24 cellular contexts compared by ENCODE assay signal in the genomic region with DNA sequence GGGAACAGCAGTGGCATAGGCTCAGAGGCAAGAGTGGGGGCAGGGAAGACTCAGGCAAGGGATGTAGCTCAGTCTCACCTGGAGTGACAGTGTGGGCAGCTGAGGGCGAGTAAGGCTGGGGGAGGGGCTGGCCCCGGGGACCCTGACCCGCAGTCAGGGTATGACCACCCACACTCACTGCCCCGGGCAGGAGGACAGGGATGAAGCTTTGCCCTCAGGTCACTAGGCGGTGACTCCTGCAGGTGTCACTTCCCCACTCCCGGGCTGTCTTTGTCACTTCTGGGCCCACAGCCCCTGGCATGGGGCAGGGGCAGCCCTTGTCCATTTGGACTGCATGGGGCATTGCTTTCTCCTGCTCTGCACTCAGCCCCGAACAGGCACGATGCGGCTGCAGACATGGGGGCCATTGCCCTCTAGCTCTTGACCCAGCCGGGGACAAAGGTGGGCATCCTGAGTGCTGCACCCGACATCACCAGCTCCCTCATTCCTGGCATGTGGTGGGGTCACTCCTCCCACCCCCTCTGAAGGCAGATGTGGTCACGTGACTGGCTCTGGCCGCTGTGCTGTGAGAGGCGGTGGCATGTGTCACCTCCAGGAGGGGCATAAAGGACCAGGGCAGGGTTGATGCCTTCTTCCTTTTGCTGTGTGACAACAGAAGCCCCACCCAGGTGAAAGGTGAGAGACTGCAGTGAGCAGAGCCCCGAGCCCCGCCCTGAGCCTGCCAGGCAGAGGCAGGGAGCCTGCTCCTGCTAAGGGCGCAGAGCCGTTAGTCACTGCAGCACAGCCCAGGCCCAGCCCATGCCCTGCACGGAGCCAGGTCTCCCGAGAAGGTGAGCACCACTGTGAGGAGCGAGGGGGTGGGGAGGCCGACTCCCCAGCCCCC.
A peak's percentile ranks its signal among the peaks of the same experiment; 100 is the strongest.
DNase-seq lines count a peak whose midpoint lies in the region; ATAC-seq, FAIRE-seq and TF ChIP-seq lines count a peak whose summit lies in the region.
"Had no signal": no experiment of that assay in that cellular context is flagged by ENCODE, and none has a peak within 500 bp of the region (broad histone marks: within the 10 kb centered on the region; RNA-seq: fewer than 3 reads in every experiment).

No MANE protein-coding gene starts in this region.

- peak; percentile 78 for ATAC-seq in foreskin keratinocyte
- ATAC-seq in GM18909 (IDR thresholded peaks at IDR 0.05; ENCODE audit: poor library complexity, unreplicated experiment) = no peak
- ATAC-seq in HG03097 (IDR thresholded peaks at IDR 0.05; ENCODE audit: low FRiP score, unreplicated experiment) = no peak

- H3F3A ChIP-seq in PC-9 (ENCODE audit: insufficient read depth, low read depth) = no peaks in the 10 kb centered on the region

- CTCF ChIA-PET in PC-9 (lab: Charles Lee) = no interaction called here

- H3K4me3 ChIP-seq in PC-9 = no peak overlapping the region
- no peak overlapping the region for H3K4me3 ChIP-seq in small intestine (ENCODE audit: low read depth in 1 of 2, low read length in 2 of 2)
- H3K4me3 ChIP-seq: neural progenitor cell, prostate gland, SK-N-MC, skin epidermis, thyroid gland had no signal

- peak overlapping the region; percentile 59 for H3K4me2 ChIP-seq in PC-9
- H3K4me2 ChIP-seq: neural progenitor cell had no signal

- H3K27ac ChIP-seq in PC-9 = no peak overlapping the region
- H3K27ac ChIP-seq in foreskin keratinocyte = no peak overlapping the region
- H3K27ac ChIP-seq in small intestine (ENCODE audit: low read depth in 1 of 2, low read length in 1 of 2) = peak overlapping the region in 1 of 2 donors; percentile 16
- H3K27ac ChIP-seq: neural progenitor cell, prostate gland, SK-N-MC, skin epidermis, thyroid gland had no signal

- TF ChIP-seq CTCF in PC-9 (conservative IDR thresholded peaks at IDR 0.05) = no peak
- TF ChIP-seq CTCF in foreskin keratinocyte (conservative IDR thresholded peaks at IDR 0.05) = no peak

- WGBS in small intestine, 3 donors = 28 to 56% (median 33%) methylated on average over 19 to 22 of the region's 22 CpGs

- H3K36me3 ChIP-seq in PC-9 (ENCODE audit: low read depth) (no peaks in the 10 kb centered on the region), small intestine (ENCODE audit: control insufficient read depth in 2 of 2, insufficient read depth in 2 of 2, low read length in 2 of 2) (no peaks in the 10 kb centered on the region)
- H3K36me3 ChIP-seq: neural progenitor cell, prostate gland, thyroid gland had no signal

- H3K9me2 ChIP-seq in PC-9 (ENCODE audit: insufficient read depth) = no peaks in the 10 kb centered on the region

- H3K4me1 ChIP-seq in PC-9 (replicated peaks; ENCODE audit: insufficient read depth) = peaks cover 30% of the 10 kb centered on the region
- peaks cover 8% of the 10 kb centered on the region for H3K4me1 ChIP-seq in foreskin keratinocyte
- no peaks in the 10 kb centered on the region for H3K4me1 ChIP-seq in small intestine (ENCODE audit: control insufficient read depth in 2 of 2, insufficient read depth in 1 of 2, low read depth in 1 of 2, low read length in 1 of 2)
- H3K4me1 ChIP-seq: prostate gland, thyroid gland had no signal

- no peaks in the 10 kb centered on the region for H3K27me3 ChIP-seq in PC-9 (ENCODE audit: insufficient read depth, low read depth)
- H3K27me3 ChIP-seq in foreskin keratinocyte = no peaks in the 10 kb centered on the region
- no peaks in the 10 kb centered on the region for H3K27me3 ChIP-seq in small intestine (ENCODE audit: control insufficient read depth in 2 of 2, insufficient read depth in 2 of 2, low read length in 2 of 2)
- H3K27me3 ChIP-seq: neural progenitor cell, thyroid gland had no signal

- FAIRE-seq in small intestine (lab: Jason Lieb, UNC) = no peak
- FAIRE-seq: astrocyte had no signal

- intact Hi-C loops in PC-9 (cut with micrococcal nuclease; ENCODE audit: unreplicated experiment) = no loop called here

- peak; percentile 64 for DNase-seq in HPDE6-E6E7 (ENCODE audit: extremely low spot score)
- DNase-seq in PC-9 = peak; percentile 61 to 76
- DNase-seq in foreskin keratinocyte = no peak
- DNase-seq in small intestine = peak; percentile 91
- no peak for DNase-seq in cerebellum (ENCODE audit: low spot score)
- DNase-seq: activated B cell treated with CpG ODN at 0.5 μM for 24 hours; activated CD4-positive, alpha-beta memory T cell treated with anti-CD3 and anti-CD28 coated beads, Interleukin-2, amount 10 ng/mL, durations not matched to agents 7 days and 5 days; cerebellar nuclear complex; effector memory CD4-positive, alpha-beta T cell; HFFc6; KG1; MV-4-11; NCI-H1694 treated with DMSO at 0.1 percent for 48 hours; NCI-H774; stimulated activated CD4-positive, alpha-beta T cell treated with anti-CD3 and anti-CD28 coated beads, Interleukin-2, amount 100 ng/mL, for 48 hours; stimulated activated naive CD4-positive, alpha-beta T cell treated with Interleukin-2 at 50 U/mL for 16 hours; thyroid gland had no signal

- POLR2A ChIA-PET in PC-9 (lab: Charles Lee; ENCODE audit: unreplicated experiment) = interaction anchor here (0.6 kb wide), 1 partner anchor 994 kb away, joined by 6 read pairs; no protein-coding TSS in a partner anchor

- no TSS peak for BruUV-seq in PC-9 (replicated peaks; lab: Mats Ljungman, UMichigan)

- no peaks in the 10 kb centered on the region for H3K79me2 ChIP-seq in PC-9 (ENCODE audit: low read depth)

- no peaks in the 10 kb centered on the region for H4K20me1 ChIP-seq in PC-9 (ENCODE audit: insufficient read depth)

- no peak overlapping the region for H2AFZ ChIP-seq in PC-9
- H2AFZ ChIP-seq: neural progenitor cell had no signal

- H3K9me3 ChIP-seq in PC-9 (ENCODE audit: insufficient read depth, low read depth) (no peaks in the 10 kb centered on the region), small intestine (ENCODE audit: control insufficient read depth, low read depth) (no peaks in the 10 kb centered on the region)
- H3K9me3 ChIP-seq: prostate gland, thyroid gland had no signal

Comparison
In these comparisons a context has a peak if more than half of its experiments do, and no peak if none do; other contexts are left out.
1. DNase-seq: peak in HPDE6-E6E7 (single experiment), PC-9 (2 of 2) and small intestine (single experiment); none in foreskin keratinocyte (0 of 2) and cerebellum (single experiment).